Comparison of ENCODE assay signal across 1 cellular context in the genomic region with DNA sequence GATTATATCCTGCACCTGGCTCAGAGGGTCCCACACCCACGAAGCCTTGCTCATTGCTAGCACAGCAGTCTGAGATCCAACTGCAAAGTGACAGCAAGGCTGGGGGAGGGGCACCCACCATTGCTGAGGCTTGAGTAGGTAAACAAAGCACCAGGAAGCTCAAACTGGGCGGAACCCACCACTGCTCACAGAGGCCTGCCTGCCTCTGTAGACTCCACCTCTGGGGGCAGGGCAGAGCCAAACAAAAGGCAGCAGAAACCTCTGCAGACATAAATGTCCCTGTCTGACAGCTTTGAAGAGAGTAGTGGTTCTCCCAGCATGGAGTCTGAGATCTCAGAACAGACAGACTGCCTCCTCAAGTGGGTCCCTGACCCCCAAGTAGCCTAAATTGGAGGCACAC. TPM values are rescaled to one million over a fixed set of nuclear protein-coding genes. Genes with fewer than 3 reads are reported as not detected.
"Had no signal": no experiment of that assay in that cellular context is flagged by ENCODE, and none has a peak within 500 bp of the region (broad histone marks: within the 10 kb centered on the region; RNA-seq: fewer than 3 reads in every experiment).

No MANE protein-coding gene starts in this region.

RNA-seq across cellular contexts. Expression of a gene that starts 36.3 kb away (rescaled TPM):
- total RNA-seq: naive thymus-derived CD8-positive, alpha-beta T cell had no signal
- polyA plus RNA-seq: naive thymus-derived CD8-positive, alpha-beta T cell had no signal
